Comparison of ENCODE assay signal across 16 cellular contexts in genomic region chr7:68441610-68442009, GRCh38.
"Had no signal": no experiment of that assay in that cellular context is flagged by ENCODE, and none has a peak within 500 bp of the region (broad histone marks: within the 10 kb centered on the region; RNA-seq: fewer than 3 reads in every experiment).

No MANE protein-coding gene starts in this region.

- H3K27ac Mint-ChIP-seq: endodermal cell; naive thymus-derived CD8-positive, alpha-beta T cell had no signal

- H3K4me3 Mint-ChIP-seq: endodermal cell; naive thymus-derived CD8-positive, alpha-beta T cell; neural crest cell had no signal

- H3K27me3 Mint-ChIP-seq: naive thymus-derived CD8-positive, alpha-beta T cell had no signal

- DNase-seq: effector CD4-positive, alpha-beta T cell; endodermal cell; erythroblast; foreskin melanocyte; heart right ventricle; hypothalamus; kidney glomerular epithelial cell; mesendoderm; naive thymus-derived CD8-positive, alpha-beta T cell; right cardiac atrium; small intestine; stimulated activated CD4-positive, alpha-beta T cell treated with anti-CD3 and anti-CD28 coated beads, Interleukin-12 subunit alpha, Interleukin-12 subunit beta, amount 100 ng/mL, for 4 hours; stimulated activated CD4-positive, alpha-beta T cell treated with anti-CD3 and anti-CD28 coated beads, Interleukin-2, amount 100 ng/mL, for 48 hours; stimulated activated naive CD4-positive, alpha-beta T cell treated with Interleukin-2 at 50 U/mL for 16 hours; trophoblast cell had no signal

- ATAC-seq: heart right ventricle; naive thymus-derived CD8-positive, alpha-beta T cell; right cardiac atrium had no signal

- H3K4me1 Mint-ChIP-seq: endodermal cell; naive thymus-derived CD8-positive, alpha-beta T cell had no signal
